13 cellular contexts compared by ENCODE assay signal in the genomic region with DNA sequence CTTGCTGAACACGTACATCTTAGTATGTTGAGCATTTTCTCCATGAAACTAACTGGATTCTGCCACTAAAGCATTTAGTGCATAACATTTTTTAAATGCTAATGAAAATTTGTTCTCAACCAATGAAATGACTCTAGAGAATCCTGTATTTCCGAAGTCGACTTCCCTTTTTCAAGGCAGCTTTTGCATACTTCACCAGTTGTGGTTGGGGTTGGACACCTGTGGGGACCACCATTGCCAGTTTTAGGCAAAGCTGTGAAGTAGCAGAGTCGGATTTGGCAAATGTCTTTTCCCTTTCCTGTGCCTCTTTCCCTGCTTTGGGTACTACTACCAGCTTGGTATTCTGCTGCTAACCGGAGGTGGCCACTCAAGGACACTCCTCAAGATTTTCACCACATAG.
"Had no signal": no experiment of that assay in that cellular context is flagged by ENCODE, and none has a peak within 500 bp of the region (broad histone marks: within the 10 kb centered on the region; RNA-seq: fewer than 3 reads in every experiment).

No MANE protein-coding gene starts in this region.

- H3K4me3 ChIP-seq: coronary artery, neural progenitor cell, ovary, thyroid gland had no signal

- DNase-seq: activated CD4-positive, alpha-beta T cell treated with anti-CD3 and anti-CD28 coated beads, Interleukin-2, amount 10 ng/mL, durations not matched to agents 24 days and 14 days; activated CD4-positive, CD25-positive, alpha-beta regulatory T cell; activated CD8-positive, alpha-beta memory T cell treated with anti-CD3 and anti-CD28 coated beads, Interleukin-2, amount 50 U/mL, for 4 hours; activated CD8-positive, alpha-beta T cell treated with anti-CD3 and anti-CD28 coated beads, Interleukin-2, amount 10 ng/mL, durations not matched to agents 7 days and 5 days; activated gamma-delta T cell treated with Interleukin-2 at 50 U/mL for 16 hours; activated naive CD8-positive, alpha-beta T cell treated with anti-CD3 and anti-CD28 coated beads, Interleukin-2, amount 10 ng/mL, durations not matched to agents 7 days and 5 days; brain microvascular endothelial cell; ovary; stimulated activated CD4-positive, alpha-beta T cell treated with anti-CD3 and anti-CD28 coated beads, Interleukin-12 subunit alpha, Interleukin-12 subunit beta, amount 100 ng/mL, for 4 hours; stimulated activated CD4-positive, alpha-beta T cell treated with anti-CD3 and anti-CD28 coated beads, Interleukin-2, amount 100 ng/mL, for 24 hours; thyroid gland had no signal

- H3K9me3 ChIP-seq: ovary, thyroid gland had no signal

- H2AFZ ChIP-seq: neural progenitor cell had no signal

- H3K36me3 ChIP-seq: brain microvascular endothelial cell, neural progenitor cell, ovary, thyroid gland had no signal

- H3K27ac ChIP-seq: brain microvascular endothelial cell, coronary artery, neural progenitor cell, ovary, thyroid gland had no signal

- H3K4me2 ChIP-seq: neural progenitor cell had no signal

- H3K27me3 ChIP-seq: brain microvascular endothelial cell, neural progenitor cell, ovary, thyroid gland had no signal

- H3K4me1 ChIP-seq: neural progenitor cell, thyroid gland had no signal

- H3K9ac ChIP-seq: neural progenitor cell had no signal
